Comparison of ENCODE assay signal across 1 cellular context in genomic region chr19:12784871-12785430, GRCh38.
A peak's percentile ranks its signal among the peaks of the same experiment; 100 is the strongest.
TF ChIP-seq lines count a peak whose summit lies in the region.

No MANE protein-coding gene starts in this region.

TF ChIP-seq in K562, 482 proteins besides CTCF, POLR2A, EP300 and RAD21 (continued from another document and continues in another):
- TF ChIP-seq PATZ1 (CRISPR knock-in tag; IDR thresholded peaks at IDR 0.05; ENCODE audit: borderline replicate concordance) = no peak
- TF ChIP-seq HDAC6 (IDR thresholded peaks at IDR 0.05; ENCODE audit: low read depth, low read length) = no peak
- 0 out of 2 replicates have a peak, but pooled peaks have one; percentile 8 for TF ChIP-seq ZNF395 (CRISPR knock-in tag; IDR thresholded peaks at IDR 0.05)
- no peak for TF ChIP-seq GABPB2 (CRISPR knock-in tag; conservative IDR thresholded peaks at IDR 0.05)
- TF ChIP-seq MYBL2 (IDR thresholded peaks at IDR 0.05; ENCODE audit: low read depth) = no peak
- TF ChIP-seq MYBL2 (CRISPR knock-in tag; IDR thresholded peaks at IDR 0.05; ENCODE audit: borderline replicate concordance) = no peak
- TF ChIP-seq ZBTB26 (CRISPR knock-in tag; IDR thresholded peaks at IDR 0.05) = peak; percentile 93
- TF ChIP-seq ZNF124 (CRISPR knock-in tag; IDR thresholded peaks at IDR 0.05) = no peak
- no peak for TF ChIP-seq SUPT5H (IDR thresholded peaks at IDR 0.05)
- TF ChIP-seq, protein P1, sequence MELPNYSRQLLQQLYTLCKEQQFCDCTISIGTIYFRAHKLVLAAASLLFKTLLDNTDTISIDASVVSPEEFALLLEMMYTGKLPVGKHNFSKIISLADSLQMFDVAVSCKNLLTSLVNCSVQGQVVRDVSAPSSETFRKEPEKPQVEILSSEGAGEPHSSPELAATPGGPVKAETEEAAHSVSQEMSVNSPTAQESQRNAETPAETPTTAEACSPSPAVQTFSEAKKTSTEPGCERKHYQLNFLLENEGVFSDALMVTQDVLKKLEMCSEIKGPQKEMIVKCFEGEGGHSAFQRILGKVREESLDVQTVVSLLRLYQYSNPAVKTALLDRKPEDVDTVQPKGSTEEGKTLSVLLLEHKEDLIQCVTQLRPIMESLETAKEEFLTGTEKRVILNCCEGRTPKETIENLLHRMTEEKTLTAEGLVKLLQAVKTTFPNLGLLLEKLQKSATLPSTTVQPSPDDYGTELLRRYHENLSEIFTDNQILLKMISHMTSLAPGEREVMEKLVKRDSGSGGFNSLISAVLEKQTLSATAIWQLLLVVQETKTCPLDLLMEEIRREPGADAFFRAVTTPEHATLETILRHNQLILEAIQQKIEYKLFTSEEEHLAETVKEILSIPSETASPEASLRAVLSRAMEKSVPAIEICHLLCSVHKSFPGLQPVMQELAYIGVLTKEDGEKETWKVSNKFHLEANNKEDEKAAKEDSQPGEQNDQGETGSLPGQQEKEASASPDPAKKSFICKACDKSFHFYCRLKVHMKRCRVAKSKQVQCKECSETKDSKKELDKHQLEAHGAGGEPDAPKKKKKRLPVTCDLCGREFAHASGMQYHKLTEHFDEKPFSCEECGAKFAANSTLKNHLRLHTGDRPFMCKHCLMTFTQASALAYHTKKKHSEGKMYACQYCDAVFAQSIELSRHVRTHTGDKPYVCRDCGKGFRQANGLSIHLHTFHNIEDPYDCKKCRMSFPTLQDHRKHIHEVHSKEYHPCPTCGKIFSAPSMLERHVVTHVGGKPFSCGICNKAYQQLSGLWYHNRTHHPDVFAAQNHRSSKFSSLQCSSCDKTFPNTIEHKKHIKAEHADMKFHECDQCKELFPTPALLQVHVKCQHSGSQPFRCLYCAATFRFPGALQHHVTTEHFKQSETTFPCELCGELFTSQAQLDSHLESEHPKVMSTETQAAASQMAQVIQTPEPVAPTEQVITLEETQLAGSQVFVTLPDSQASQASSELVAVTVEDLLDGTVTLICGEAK (IDR thresholded peaks at IDR 0.05) = 0 out of 2 replicates have a peak, but pooled peaks have one; percentile 20
- TF ChIP-seq, protein P1 (CRISPR knock-in tag; IDR thresholded peaks at IDR 0.05) = no peak
- peak; percentile 44; the same call in 1 of the 2 replicates for TF ChIP-seq RUNX1 (IDR thresholded peaks at IDR 0.05; ENCODE audit: low read depth)
- TF ChIP-seq NR3C1 (CRISPR knock-in tag; IDR thresholded peaks at IDR 0.05) = no peak
- TF ChIP-seq TAF15 (IDR thresholded peaks at IDR 0.05; ENCODE audit: low read depth, low read length) = no peak
- no peak for TF ChIP-seq SAP30 (IDR thresholded peaks at IDR 0.05; ENCODE audit: borderline replicate concordance, insufficient read depth, low read depth, low read length, poor library complexity, severe bottlenecking)
- no peak for TF ChIP-seq BRF1 (IDR thresholded peaks at IDR 0.05; ENCODE audit: borderline replicate concordance, extremely low read depth, insufficient read length)
- no peak for TF ChIP-seq HCFC1 (IDR thresholded peaks at IDR 0.05; ENCODE audit: low read depth, low read length)
- peak; percentile 42; the same call in 1 of the 2 replicates for TF ChIP-seq ZNF143 (CRISPR knock-in tag; IDR thresholded peaks at IDR 0.05)
- TF ChIP-seq TEAD1 (CRISPR knock-in tag; IDR thresholded peaks at IDR 0.05) = peak in 1 of 2 experiments; percentile 6; a peak in 1 of 4 replicates
- TF ChIP-seq, protein P2, sequence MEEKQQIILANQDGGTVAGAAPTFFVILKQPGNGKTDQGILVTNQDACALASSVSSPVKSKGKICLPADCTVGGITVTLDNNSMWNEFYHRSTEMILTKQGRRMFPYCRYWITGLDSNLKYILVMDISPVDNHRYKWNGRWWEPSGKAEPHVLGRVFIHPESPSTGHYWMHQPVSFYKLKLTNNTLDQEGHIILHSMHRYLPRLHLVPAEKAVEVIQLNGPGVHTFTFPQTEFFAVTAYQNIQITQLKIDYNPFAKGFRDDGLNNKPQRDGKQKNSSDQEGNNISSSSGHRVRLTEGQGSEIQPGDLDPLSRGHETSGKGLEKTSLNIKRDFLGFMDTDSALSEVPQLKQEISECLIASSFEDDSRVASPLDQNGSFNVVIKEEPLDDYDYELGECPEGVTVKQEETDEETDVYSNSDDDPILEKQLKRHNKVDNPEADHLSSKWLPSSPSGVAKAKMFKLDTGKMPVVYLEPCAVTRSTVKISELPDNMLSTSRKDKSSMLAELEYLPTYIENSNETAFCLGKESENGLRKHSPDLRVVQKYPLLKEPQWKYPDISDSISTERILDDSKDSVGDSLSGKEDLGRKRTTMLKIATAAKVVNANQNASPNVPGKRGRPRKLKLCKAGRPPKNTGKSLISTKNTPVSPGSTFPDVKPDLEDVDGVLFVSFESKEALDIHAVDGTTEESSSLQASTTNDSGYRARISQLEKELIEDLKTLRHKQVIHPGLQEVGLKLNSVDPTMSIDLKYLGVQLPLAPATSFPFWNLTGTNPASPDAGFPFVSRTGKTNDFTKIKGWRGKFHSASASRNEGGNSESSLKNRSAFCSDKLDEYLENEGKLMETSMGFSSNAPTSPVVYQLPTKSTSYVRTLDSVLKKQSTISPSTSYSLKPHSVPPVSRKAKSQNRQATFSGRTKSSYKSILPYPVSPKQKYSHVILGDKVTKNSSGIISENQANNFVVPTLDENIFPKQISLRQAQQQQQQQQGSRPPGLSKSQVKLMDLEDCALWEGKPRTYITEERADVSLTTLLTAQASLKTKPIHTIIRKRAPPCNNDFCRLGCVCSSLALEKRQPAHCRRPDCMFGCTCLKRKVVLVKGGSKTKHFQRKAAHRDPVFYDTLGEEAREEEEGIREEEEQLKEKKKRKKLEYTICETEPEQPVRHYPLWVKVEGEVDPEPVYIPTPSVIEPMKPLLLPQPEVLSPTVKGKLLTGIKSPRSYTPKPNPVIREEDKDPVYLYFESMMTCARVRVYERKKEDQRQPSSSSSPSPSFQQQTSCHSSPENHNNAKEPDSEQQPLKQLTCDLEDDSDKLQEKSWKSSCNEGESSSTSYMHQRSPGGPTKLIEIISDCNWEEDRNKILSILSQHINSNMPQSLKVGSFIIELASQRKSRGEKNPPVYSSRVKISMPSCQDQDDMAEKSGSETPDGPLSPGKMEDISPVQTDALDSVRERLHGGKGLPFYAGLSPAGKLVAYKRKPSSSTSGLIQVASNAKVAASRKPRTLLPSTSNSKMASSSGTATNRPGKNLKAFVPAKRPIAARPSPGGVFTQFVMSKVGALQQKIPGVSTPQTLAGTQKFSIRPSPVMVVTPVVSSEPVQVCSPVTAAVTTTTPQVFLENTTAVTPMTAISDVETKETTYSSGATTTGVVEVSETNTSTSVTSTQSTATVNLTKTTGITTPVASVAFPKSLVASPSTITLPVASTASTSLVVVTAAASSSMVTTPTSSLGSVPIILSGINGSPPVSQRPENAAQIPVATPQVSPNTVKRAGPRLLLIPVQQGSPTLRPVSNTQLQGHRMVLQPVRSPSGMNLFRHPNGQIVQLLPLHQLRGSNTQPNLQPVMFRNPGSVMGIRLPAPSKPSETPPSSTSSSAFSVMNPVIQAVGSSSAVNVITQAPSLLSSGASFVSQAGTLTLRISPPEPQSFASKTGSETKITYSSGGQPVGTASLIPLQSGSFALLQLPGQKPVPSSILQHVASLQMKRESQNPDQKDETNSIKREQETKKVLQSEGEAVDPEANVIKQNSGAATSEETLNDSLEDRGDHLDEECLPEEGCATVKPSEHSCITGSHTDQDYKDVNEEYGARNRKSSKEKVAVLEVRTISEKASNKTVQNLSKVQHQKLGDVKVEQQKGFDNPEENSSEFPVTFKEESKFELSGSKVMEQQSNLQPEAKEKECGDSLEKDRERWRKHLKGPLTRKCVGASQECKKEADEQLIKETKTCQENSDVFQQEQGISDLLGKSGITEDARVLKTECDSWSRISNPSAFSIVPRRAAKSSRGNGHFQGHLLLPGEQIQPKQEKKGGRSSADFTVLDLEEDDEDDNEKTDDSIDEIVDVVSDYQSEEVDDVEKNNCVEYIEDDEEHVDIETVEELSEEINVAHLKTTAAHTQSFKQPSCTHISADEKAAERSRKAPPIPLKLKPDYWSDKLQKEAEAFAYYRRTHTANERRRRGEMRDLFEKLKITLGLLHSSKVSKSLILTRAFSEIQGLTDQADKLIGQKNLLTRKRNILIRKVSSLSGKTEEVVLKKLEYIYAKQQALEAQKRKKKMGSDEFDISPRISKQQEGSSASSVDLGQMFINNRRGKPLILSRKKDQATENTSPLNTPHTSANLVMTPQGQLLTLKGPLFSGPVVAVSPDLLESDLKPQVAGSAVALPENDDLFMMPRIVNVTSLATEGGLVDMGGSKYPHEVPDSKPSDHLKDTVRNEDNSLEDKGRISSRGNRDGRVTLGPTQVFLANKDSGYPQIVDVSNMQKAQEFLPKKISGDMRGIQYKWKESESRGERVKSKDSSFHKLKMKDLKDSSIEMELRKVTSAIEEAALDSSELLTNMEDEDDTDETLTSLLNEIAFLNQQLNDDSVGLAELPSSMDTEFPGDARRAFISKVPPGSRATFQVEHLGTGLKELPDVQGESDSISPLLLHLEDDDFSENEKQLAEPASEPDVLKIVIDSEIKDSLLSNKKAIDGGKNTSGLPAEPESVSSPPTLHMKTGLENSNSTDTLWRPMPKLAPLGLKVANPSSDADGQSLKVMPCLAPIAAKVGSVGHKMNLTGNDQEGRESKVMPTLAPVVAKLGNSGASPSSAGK (IDR thresholded peaks at IDR 0.05) = no peak
- no peak for TF ChIP-seq CEBPB (tag; IDR thresholded peaks at IDR 0.05)
- TF ChIP-seq ZNF436 (CRISPR knock-in tag; IDR thresholded peaks at IDR 0.05) = no peak
